ENCODE assay signal across 23 cellular contexts in the genomic region with DNA sequence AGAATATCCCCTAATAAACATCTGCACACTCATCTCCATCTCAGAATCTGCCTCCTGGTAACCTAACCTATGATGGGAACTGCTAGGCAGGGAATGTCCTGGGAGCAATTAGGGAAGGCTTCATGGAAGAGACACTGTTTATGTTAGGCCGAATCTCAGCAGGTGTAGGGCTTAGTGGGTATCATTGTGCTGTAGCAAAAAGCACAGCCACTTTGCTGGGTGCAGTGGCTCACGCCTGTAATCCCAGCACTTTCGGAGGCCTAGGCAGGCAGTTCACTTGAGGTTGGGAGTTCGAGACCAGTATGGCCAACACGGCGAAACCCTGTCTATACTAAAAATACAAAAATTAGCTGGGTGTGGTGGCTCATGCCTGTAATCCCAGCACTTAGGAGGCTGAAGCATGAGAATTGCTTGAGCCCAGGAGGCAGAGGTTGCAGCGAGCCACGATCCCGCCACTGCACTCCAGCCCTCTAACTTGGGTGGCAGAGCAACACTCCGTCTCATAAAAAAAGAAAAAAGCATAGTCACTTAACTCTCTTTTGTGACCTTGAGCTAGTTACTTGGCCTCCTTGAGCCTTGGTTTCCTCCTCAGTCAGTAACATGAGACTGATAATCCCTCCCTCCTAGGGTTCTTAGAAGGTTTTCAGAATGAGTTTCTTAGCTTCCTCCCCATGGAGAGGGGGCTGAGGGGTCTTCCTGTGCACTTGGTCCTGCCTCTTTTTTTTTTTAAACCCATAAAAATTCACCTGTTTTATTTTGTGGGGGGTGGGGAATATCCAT. TPM values are rescaled to one million over a fixed set of nuclear protein-coding genes. Genes with fewer than 3 reads are reported as not detected.
"Had no signal": no experiment of that assay in that cellular context is flagged by ENCODE, and none has a peak within 500 bp of the region (broad histone marks: within the 10 kb centered on the region; RNA-seq: fewer than 3 reads in every experiment).

No MANE protein-coding gene starts in this region.

- H3K9me3 ChIP-seq: colonic mucosa, tibial artery, uterus had no signal

- DNase-seq: activated CD4-positive, alpha-beta T cell treated with anti-CD3 and anti-CD28 coated beads for 36 hours; activated CD8-positive, alpha-beta T cell treated with anti-CD3 and anti-CD28 coated beads for 36 hours; activated effector memory CD4-positive, alpha-beta T cell treated with anti-CD3 and anti-CD28 coated beads, Interleukin-2, amount 50 U/mL, for 16 hours; activated T-cell treated with anti-CD3 and anti-CD28 coated beads, Interleukin-2, amount 50 U/mL, for 48 hours; colonic mucosa; kidney; left ventricle myocardium superior; mesenchymal stem cell; natural killer cell; stimulated activated CD4-positive, alpha-beta T cell treated with anti-CD3 and anti-CD28 coated beads, Interleukin-2, amount 100 ng/mL, for 48 hours; stimulated activated naive B cell treated with anti-CD40 and anti-IgM and Interleukin-4, amounts not matched to agents 10 μg/mL and 1 μg/mL and 100 μg/mL, for 72 hours; tibial artery; uterus had no signal

- H3K27me3 ChIP-seq: colonic mucosa, hepatocyte, tibial artery, uterus had no signal

- H3K36me3 ChIP-seq: colonic mucosa, uterus had no signal

- H3K36me3 Mint-ChIP-seq: activated naive CD4-positive, alpha-beta T cell treated with anti-CD3 and anti-CD28 coated beads, Interleukin-2, amount 50 U/mL, for 72 hours; natural killer cell had no signal

- H3K4me3 ChIP-seq: colonic mucosa, hepatocyte, tibial artery, uterus had no signal

- H3K4me3 Mint-ChIP-seq: activated CD4-positive, alpha-beta T cell treated with anti-CD3 and anti-CD28 coated beads for 36 hours; activated CD8-positive, alpha-beta T cell treated with anti-CD3 and anti-CD28 coated beads for 36 hours; natural killer cell; stimulated activated naive B cell treated with anti-CD40 and anti-IgM and Interleukin-4, amounts not matched to agents 10 μg/mL and 1 μg/mL and 100 μg/mL, for 72 hours; T-helper 1 cell treated with Interleukin-12 subunit alpha and Interleukin-12 subunit beta and Interleukin-4 antibody, amounts not matched to agents 30 μg/mL and 1 μg/mL, for 36 hours had no signal

- ATAC-seq: activated CD4-positive, alpha-beta T cell treated with anti-CD3 and anti-CD28 coated beads for 36 hours; activated CD8-positive, alpha-beta T cell treated with anti-CD3 and anti-CD28 coated beads for 36 hours; activated naive CD4-positive, alpha-beta T cell treated with anti-CD3 and anti-CD28 coated beads, Interleukin-2, amount 50 U/mL, for 72 hours; esophagus mucosa; left ventricle myocardium superior; natural killer cell; stimulated activated naive B cell treated with anti-CD40 and anti-IgM and Interleukin-4, amounts not matched to agents 10 μg/mL and 1 μg/mL and 100 μg/mL, for 72 hours had no signal

- H3K4me1 ChIP-seq: uterus had no signal

- H3K9me3 Mint-ChIP-seq: activated CD8-positive, alpha-beta T cell treated with anti-CD3 and anti-CD28 coated beads for 36 hours; activated naive CD4-positive, alpha-beta T cell treated with anti-CD3 and anti-CD28 coated beads, Interleukin-2, amount 50 U/mL, for 72 hours; natural killer cell; stimulated activated naive B cell treated with anti-CD40 and anti-IgM and Interleukin-4, amounts not matched to agents 10 μg/mL and 1 μg/mL and 100 μg/mL, for 72 hours; T-helper 1 cell treated with Interleukin-12 subunit alpha and Interleukin-12 subunit beta and Interleukin-4 antibody, amounts not matched to agents 30 μg/mL and 1 μg/mL, for 36 hours had no signal

- FAIRE-seq: endometrium, kidney had no signal

- H3K27ac ChIP-seq: colonic mucosa, hepatocyte, tibial artery, uterus, VCaP had no signal

- H3K79me2 ChIP-seq: hepatocyte had no signal

- H2AFZ ChIP-seq: hepatocyte had no signal

- H3K27ac Mint-ChIP-seq: activated CD4-positive, alpha-beta T cell treated with anti-CD3 and anti-CD28 coated beads for 36 hours; activated CD8-positive, alpha-beta T cell treated with anti-CD3 and anti-CD28 coated beads for 36 hours; activated naive CD4-positive, alpha-beta T cell treated with anti-CD3 and anti-CD28 coated beads, Interleukin-2, amount 50 U/mL, for 72 hours; natural killer cell; stimulated activated naive B cell treated with anti-CD40 and anti-IgM and Interleukin-4, amounts not matched to agents 10 μg/mL and 1 μg/mL and 100 μg/mL, for 72 hours; T-helper 1 cell treated with Interleukin-12 subunit alpha and Interleukin-12 subunit beta and Interleukin-4 antibody, amounts not matched to agents 30 μg/mL and 1 μg/mL, for 36 hours had no signal

- H3K4me2 ChIP-seq: hepatocyte had no signal

RNA-seq across cellular contexts. Expression of a gene that starts 3.5 kb away (rescaled TPM):
- total RNA-seq: activated CD8-positive, alpha-beta T cell treated with anti-CD3 and anti-CD28 coated beads for 36 hours had no signal

RNA-seq across cellular contexts. Expression of a gene that starts 52.8 kb away (rescaled TPM):
- total RNA-seq: activated CD4-positive, alpha-beta T cell treated with anti-CD3 and anti-CD28 coated beads for 36 hours; activated CD8-positive, alpha-beta T cell treated with anti-CD3 and anti-CD28 coated beads for 36 hours; activated naive CD4-positive, alpha-beta T cell treated with anti-CD3 and anti-CD28 coated beads, Interleukin-2, amount 50 U/mL, for 72 hours; cardiac septum; colonic mucosa; esophagus mucosa; glomerular endothelial cell; hepatocyte; kidney; left ventricle myocardium superior; natural killer cell; posterior vena cava; skeletal muscle tissue; uterus had no signal
- polyA plus RNA-seq: hepatocyte had no signal
